ENCODE assay signal across 8 cellular contexts in the genomic region with DNA sequence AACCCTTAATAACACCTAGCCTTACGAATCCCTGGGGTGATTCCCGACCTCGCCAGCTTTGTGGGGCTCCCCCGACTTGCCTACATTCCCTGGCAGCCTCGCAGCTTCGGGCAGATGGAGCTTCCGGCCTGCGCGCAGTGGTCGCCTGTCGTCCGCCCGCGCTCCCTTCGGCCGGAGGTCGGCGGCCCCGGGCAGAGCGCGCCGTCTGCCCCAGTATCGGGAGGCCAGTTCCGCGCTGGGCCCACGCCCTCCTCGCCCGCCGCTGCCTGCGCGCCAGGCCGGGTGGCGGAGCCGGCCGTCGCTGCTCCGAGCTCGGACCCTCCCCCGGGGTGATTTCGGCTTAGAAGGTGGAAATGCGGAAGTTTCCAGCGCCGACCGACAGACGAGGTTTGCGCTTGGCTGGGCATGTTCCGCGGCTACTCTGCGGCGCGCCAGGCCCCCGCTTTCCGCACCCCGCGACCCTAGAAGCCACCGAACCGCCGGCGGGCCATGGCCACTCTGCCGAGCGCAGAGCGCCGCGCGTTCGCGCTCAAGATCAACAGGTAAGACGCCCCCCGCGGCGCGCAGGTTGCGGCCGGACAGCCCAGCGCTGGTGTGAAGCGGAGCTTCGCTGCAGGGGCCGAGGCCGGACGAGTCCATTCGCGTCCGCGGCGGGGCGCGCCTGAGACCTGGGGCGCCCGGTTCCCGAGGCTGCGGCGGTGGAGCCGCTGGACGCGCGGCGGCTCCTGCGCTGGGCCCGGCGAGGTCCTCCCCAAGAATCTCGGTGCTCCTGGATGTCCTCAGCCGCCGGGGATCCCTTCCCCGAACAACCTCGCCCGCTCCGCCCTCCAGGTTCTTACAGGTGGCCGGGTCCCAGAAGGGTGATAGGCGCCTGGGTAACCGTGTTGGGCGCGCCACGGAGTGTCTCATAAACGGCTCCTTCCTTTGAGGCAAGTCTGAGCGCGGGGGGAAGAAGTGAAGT. TPM values are rescaled to one million over a fixed set of nuclear protein-coding genes. Genes with fewer than 3 reads are reported as not detected.
DNase-seq lines count a peak whose midpoint lies in the region; ATAC-seq, FAIRE-seq and TF ChIP-seq lines count a peak whose summit lies in the region.

TSS of gene DOCK8 (plus strand) at position 378 of the 961 bp plus-strand sequence. CDS start at position 490, 112 bp downstream.

- H3K4me3 ChIP-seq in CD4-positive, alpha-beta memory T cell (ENCODE audit: low read length in 2 of 2), result peak within 1 kb of the TSS; percentile 27 to 68
- peak within 1 kb of the TSS; percentile 37 for H3K4me3 ChIP-seq in astrocyte (ENCODE audit: insufficient read depth, low read depth, low read length)

- H3K79me2 ChIP-seq in astrocyte (ENCODE audit: insufficient read depth, low read length), result no peaks in the 10 kb centered on the region

- H3K4me3 Mint-ChIP-seq in CD4-positive, alpha-beta memory T cell, result peak within 1 kb of the TSS; percentile 89 to 94 (median 92)
- H3K4me3 Mint-ChIP-seq in T-cell, result peak within 1 kb of the TSS; percentile 79 to 90 (median 81)
- H3K4me3 Mint-ChIP-seq in astrocyte (ENCODE audit: unreplicated experiment), result peak within 1 kb of the TSS; percentile 83

- H3K9me3 ChIP-seq in CD4-positive, alpha-beta memory T cell (ENCODE audit: control insufficient read depth in 1 of 2, low read length in 2 of 2), result no peaks in the 10 kb centered on the region
- H3K9me3 ChIP-seq in astrocyte (ENCODE audit: insufficient read depth, low read depth, low read length), result no peaks in the 10 kb centered on the region

- H3K4me1 ChIP-seq in CD4-positive, alpha-beta memory T cell (ENCODE audit: insufficient read depth, low read length), result peaks cover 19% of the 10 kb centered on the region
- no peaks in the 10 kb centered on the region for H3K4me1 ChIP-seq in astrocyte (ENCODE audit: insufficient read depth, low read length)

- H3K9ac ChIP-seq in astrocyte (ENCODE audit: low read length), result no peak within 1 kb of the TSS

- FAIRE-seq in astrocyte (lab: Jason Lieb, UNC), result no peak

- no peaks in the 10 kb centered on the region for H3K27me3 Mint-ChIP-seq in CD4-positive, alpha-beta memory T cell
- H3K27me3 Mint-ChIP-seq in T-cell (peaks cover 0 to 6% of the 10 kb centered on the region in 2 donors), astrocyte (ENCODE audit: low read depth, unreplicated experiment) (peaks cover 12% of the 10 kb centered on the region)

- intact Hi-C loops in CD4-positive, alpha-beta memory T cell (cut with micrococcal nuclease), result loop anchor here (1.0 kb wide), 3 partner anchors 58 to 93 kb away; no protein-coding TSS in a partner anchor

- H4K20me1 ChIP-seq in astrocyte (ENCODE audit: insufficient read depth, low read length), result no peaks in the 10 kb centered on the region

- peak within 1 kb of the TSS; percentile 48 for H3K27ac ChIP-seq in CD4-positive, alpha-beta memory T cell (ENCODE audit: low read depth, low read length)
- H3K27ac ChIP-seq in astrocyte (ENCODE audit: low read depth, low read length), result no peak within 1 kb of the TSS

- DNase-seq in CD4-positive, alpha-beta memory T cell, result peak; percentile 42 to 68 (median 55)
- peak; percentile 9 to 70 (median 34) for DNase-seq in T-cell
- DNase-seq in astrocyte (ENCODE audit: low read depth), result peak; percentile 8
- peak; percentile 82 for DNase-seq in iPS-NIHi11 (ENCODE audit: low spot score)
- peak; percentile 6 to 8 for DNase-seq in stimulated activated CD4-positive, alpha-beta T cell treated with anti-CD3 and anti-CD28 coated beads, Interleukin-1b, Interleukin-23, amount 100 ng/mL, for 1 hour (ENCODE audit: low read depth in 2 of 2)
- no peak for DNase-seq in NCI-H1092 treated with DMSO at 0.1 percent for 48 hours (lab: John Stamatoyannopoulos, UW)

- no peaks in the 10 kb centered on the region for H3K36me3 ChIP-seq in CD4-positive, alpha-beta memory T cell (ENCODE audit: insufficient read depth, low read length)
- no peaks in the 10 kb centered on the region for H3K36me3 ChIP-seq in astrocyte (ENCODE audit: insufficient read depth, low read length)

- H3K4me2 ChIP-seq in astrocyte (ENCODE audit: low read length), result peak within 1 kb of the TSS; percentile 82

- CTCF ChIA-PET in CD4-positive, alpha-beta memory T cell (lab: Charles Lee; ENCODE audit: partially characterized antibody), result interaction anchor here (0.6 to 4.1 kb wide), 14 partner anchors 9 to 533 kb away, joined by 3 to 32 read pairs (median 4); no protein-coding TSS in a partner anchor
- CTCF ChIA-PET in T-cell (lab: Charles Lee), result interaction anchor here in 1 of 2 donors (2.0 kb wide), 1 partner anchor 58 kb away, joined by 14 read pairs; no protein-coding TSS in a partner anchor

- POLR2A ChIA-PET in CD4-positive, alpha-beta memory T cell (lab: Charles Lee; ENCODE audit: partially characterized antibody), result interaction anchor here (0.8 to 5.8 kb wide), 12 partner anchors 14 to 101 kb away, joined by 3 to 192 read pairs (median 4); no protein-coding TSS in a partner anchor
- POLR2A ChIA-PET in T-cell (lab: Charles Lee), result interaction anchor here in 1 of 2 donors (0.6 to 1.2 kb wide), 3 partner anchors 30 to 65 kb away, joined by 3 to 4 read pairs (median 3); no protein-coding TSS in a partner anchor

- no peaks in the 10 kb centered on the region for H3K9me3 Mint-ChIP-seq in CD4-positive, alpha-beta memory T cell
- H3K9me3 Mint-ChIP-seq in T-cell (no peaks in the 10 kb centered on the region), astrocyte (ENCODE audit: unreplicated experiment) (no peaks in the 10 kb centered on the region)

- H3K4me1 Mint-ChIP-seq in CD4-positive, alpha-beta memory T cell, result peaks cover 11 to 28% (median 18%) of the 10 kb centered on the region in 4 donors
- peaks cover 11 to 27% (median 15%) of the 10 kb centered on the region in 3 donors for H3K4me1 Mint-ChIP-seq in T-cell
- H3K4me1 Mint-ChIP-seq in astrocyte (ENCODE audit: low read depth, unreplicated experiment), result no peaks in the 10 kb centered on the region

- peak within 1 kb of the TSS; percentile 42 to 92 (median 84) for H3K27ac Mint-ChIP-seq in CD4-positive, alpha-beta memory T cell
- peak within 1 kb of the TSS; percentile 42 to 57 for H3K27ac Mint-ChIP-seq in T-cell
- H3K27ac Mint-ChIP-seq in astrocyte (ENCODE audit: unreplicated experiment), result peak within 1 kb of the TSS; percentile 35

- H3K27me3 ChIP-seq in CD4-positive, alpha-beta memory T cell (ENCODE audit: insufficient read depth, low read length), result no peaks in the 10 kb centered on the region
- peaks cover 25% of the 10 kb centered on the region for H3K27me3 ChIP-seq in astrocyte (ENCODE audit: insufficient read depth, low read length)

- H2AFZ ChIP-seq in astrocyte (ENCODE audit: low read depth, low read length), result peak within 1 kb of the TSS; percentile 66

- H3K36me3 Mint-ChIP-seq in CD4-positive, alpha-beta memory T cell, result peaks cover 0 to 1% of the 10 kb centered on the region in 2 donors
- no peaks in the 10 kb centered on the region for H3K36me3 Mint-ChIP-seq in T-cell
- H3K36me3 Mint-ChIP-seq in astrocyte (ENCODE audit: low read depth, unreplicated experiment), result no peaks in the 10 kb centered on the region

- ATAC-seq in GM19395 (IDR thresholded peaks at IDR 0.05; ENCODE audit: unreplicated experiment), result peak; percentile 84
- ATAC-seq in HG03558 (IDR thresholded peaks at IDR 0.05; ENCODE audit: extremely low read depth, unreplicated experiment), result peak; percentile 71
- ATAC-seq in T-cell (replicated peaks in 1 of 4), result peak; percentile 80 to 83 (median 82)

- no peak for TF ChIP-seq CTCF in astrocyte (IDR thresholded peaks at IDR 0.05; ENCODE audit: insufficient read depth, low read depth, low read length)

RNA-seq across cellular contexts. Expression of gene DOCK8, which starts in this region (rescaled TPM):
- total RNA-seq in CD4-positive, alpha-beta memory T cell, result 100 to 1,000 TPM; 307 to 315 TPM
- polyA plus RNA-seq in CD4-positive, alpha-beta memory T cell, result 10 to 100 TPM; 31.0 to 92.5 TPM
- total RNA-seq in T-cell (100 to 1,000 TPM; 173 to 231 (median 208) TPM), astrocyte (2.6 and 4.4 TPM in 2 replicates)

Comparison
In these comparisons a context has a peak if more than half of its experiments do, and no peak if none do; other contexts are left out.
1. RNA of gene DOCK8 (total RNA-seq): 307 to 315 TPM in CD4-positive, alpha-beta memory T cell and 173 to 231 TPM in T-cell; 2.6 to 4.4 TPM in astrocyte; every median in the first group is over 10 times any median in the second.
2. Peak in every context shown above with its lines, with median percentiles within 50 percentile points of each other: H3K27ac Mint-ChIP-seq, H3K4me3 Mint-ChIP-seq and ATAC-seq.